ENCODE assay signal across 27 cellular contexts in genomic region chr16:7566360-7566759, GRCh38.
"Had no signal": no experiment of that assay in that cellular context is flagged by ENCODE, and none has a peak within 500 bp of the region (broad histone marks: within the 10 kb centered on the region; RNA-seq: fewer than 3 reads in every experiment).

No MANE protein-coding gene starts in this region.

- FAIRE-seq: urothelium cell line had no signal

- ATAC-seq: stimulated activated effector memory CD8-positive, alpha-beta T cell treated with anti-CD3 and anti-CD28 coated beads, Interleukin-12 subunit alpha, Interleukin-12 subunit beta, amount 100 ng/mL, for 72 hours; stimulated activated memory B cell treated with anti-CD40 and anti-IgM and Interleukin-4, amounts not matched to agents 10 μg/mL and 1 μg/mL and 100 μg/mL, for 72 hours; stimulated activated naive B cell treated with anti-CD40 and anti-IgM and Interleukin-4, amounts not matched to agents 10 μg/mL and 1 μg/mL and 100 μg/mL, for 72 hours; stimulated activated naive CD8-positive, alpha-beta T cell treated with anti-CD3 and anti-CD28 coated beads, Interleukin-15, amount 100 ng/mL, for 72 hours; stimulated activated naive CD8-positive, alpha-beta T cell treated with anti-CD3 and anti-CD28 coated beads, Interleukin-15, Interleukin-2, amounts not matched to agents 100 U/mL and 50 U/mL, for 24 hours; upper lobe of right lung had no signal

- H3K4me1 ChIP-seq: stomach, suprapubic skin, testis, thyroid gland, tibial artery, tibial nerve, transverse colon, upper lobe of left lung, upper lobe of right lung, uterus, vagina had no signal

- H3K27me3 ChIP-seq: stomach, suprapubic skin, testis, thyroid gland, tibial artery, tibial nerve, transverse colon, upper lobe of left lung, upper lobe of right lung, uterus, vagina had no signal

- H3K9me3 ChIP-seq: stomach, suprapubic skin, testis, thoracic aorta, thyroid gland, tibial artery, transverse colon, upper lobe of left lung, upper lobe of right lung, uterus, vagina had no signal

- DNase-seq: stimulated activated CD4-positive, alpha-beta T cell treated with anti-CD3 and anti-CD28 coated beads, Interleukin-2, amount 100 ng/mL, for 48 hours; stimulated activated CD4-positive, alpha-beta T cell treated with anti-CD3 and anti-CD28 coated beads, Interleukin-4, amount 100 ng/mL, for 1 hour; stimulated activated CD4-positive, alpha-beta T cell treated with anti-CD3 and anti-CD28 coated beads, Interleukin-4, amount 100 ng/mL, for 24 hours; stimulated activated CD4-positive, alpha-beta T cell treated with anti-CD3 and anti-CD28 coated beads, Interleukin-4, amount 100 ng/mL, for 4 hours; stimulated activated CD8-positive, alpha-beta memory T cell treated with anti-CD3 and anti-CD28 coated beads, Interleukin-4, amount 100 ng/mL, for 48 hours; stimulated activated naive B cell treated with anti-CD40 and anti-IgM and Interleukin-4, amounts not matched to agents 10 μg/mL and 1 μg/mL and 100 μg/mL, for 72 hours; stimulated activated naive CD4-positive, alpha-beta T cell; stimulated activated naive CD4-positive, alpha-beta T cell treated with Interleukin-2 at 50 U/mL for 16 hours; stimulated activated naive CD8-positive, alpha-beta T cell treated with anti-CD3 and anti-CD28 coated beads, Interleukin-15, amount 100 ng/mL, for 72 hours; stimulated activated naive CD8-positive, alpha-beta T cell treated with anti-CD3 and anti-CD28 coated beads, Interleukin-15, Interleukin-2, amounts not matched to agents 100 U/mL and 50 U/mL, for 24 hours; stomach; substantia nigra; testis; thyroid gland; tibial artery; transverse colon; trophoblast cell; upper lobe of left lung; upper lobe of right lung; uterus had no signal

- H3K4me3 ChIP-seq: stomach, suprapubic skin, testis, thoracic aorta, thyroid gland, tibial artery, tibial nerve, transverse colon, upper lobe of left lung, upper lobe of right lung, uterus, vagina had no signal

- H3K36me3 ChIP-seq: stomach, suprapubic skin, thoracic aorta, thyroid gland, tibial artery, tibial nerve, transverse colon, upper lobe of left lung, upper lobe of right lung, uterus, vagina had no signal

- H3K27ac ChIP-seq: stomach, suprapubic skin, testis, thoracic aorta, thyroid gland, tibial artery, tibial nerve, transverse colon, upper lobe of left lung, upper lobe of right lung, uterus, vagina had no signal
